In genomic region chr5:139561655-139562451, GRCh38 we compare ENCODE assay signal across 8 cellular contexts. TPM values are rescaled to one million over a fixed set of nuclear protein-coding genes. Genes with fewer than 3 reads are reported as not detected.
A peak's percentile ranks its signal among the peaks of the same experiment; 100 is the strongest.
DNase-seq lines count a peak whose midpoint lies in the region; ATAC-seq and TF ChIP-seq lines count a peak whose summit lies in the region.

No MANE protein-coding gene starts in this region.

- peak overlapping the region; percentile 81 for H3K27ac Mint-ChIP-seq in GM23338
- H3K27ac Mint-ChIP-seq in activated CD4-positive, alpha-beta T cell treated with anti-CD3 and anti-CD28 coated beads, Interleukin-2, amount 10 ng/mL, durations not matched to agents 7 days and 5 days, result peak overlapping the region; percentile 96
- H3K27ac Mint-ChIP-seq in endodermal cell, result peak overlapping the region; percentile 76

- H3K79me2 ChIP-seq in GM23338 (replicated peaks; ENCODE audit: insufficient read depth), result peaks cover 53% of the 10 kb centered on the region

- peak overlapping the region; percentile 86 for H3K4me2 ChIP-seq in GM23338

- H3K27ac ChIP-seq in GM23338 (ENCODE audit: low read depth) (peak overlapping the region; percentile 96), endodermal cell (ENCODE audit: low read depth, low read length) (peak overlapping the region; percentile 97), mesodermal cell (ENCODE audit: low read depth, low read length, severe bottlenecking) (peak overlapping the region; percentile 94)

- peak overlapping the region; percentile 97 for H3K4me3 ChIP-seq in GM23338
- peak overlapping the region; percentile 98 for H3K4me3 ChIP-seq in endodermal cell (ENCODE audit: low read length)
- H3K4me3 ChIP-seq in mesodermal cell (ENCODE audit: extremely low read depth, insufficient read depth, low read length, poor library complexity, severe bottlenecking), result peak overlapping the region; percentile 93

- peaks cover 27% of the 10 kb centered on the region for H3K4me1 ChIP-seq in GM23338 (ENCODE audit: insufficient read depth)
- H3K4me1 ChIP-seq in endodermal cell (ENCODE audit: control insufficient read depth, insufficient read depth, low read length), result peaks cover 4% of the 10 kb centered on the region
- H3K4me1 ChIP-seq in mesodermal cell (ENCODE audit: control insufficient read depth, insufficient read depth, low read length, poor library complexity, severe bottlenecking), result peaks cover 17% of the 10 kb centered on the region

- H3K27me3 Mint-ChIP-seq in GM23338 (ENCODE audit: insufficient read depth, low read depth, poor library complexity) (peaks cover 10% of the 10 kb centered on the region), endodermal cell (ENCODE audit: insufficient read depth) (no peaks in the 10 kb centered on the region)
- no peaks in the 10 kb centered on the region for H3K27me3 Mint-ChIP-seq in activated CD4-positive, alpha-beta T cell treated with anti-CD3 and anti-CD28 coated beads, Interleukin-2, amount 10 ng/mL, durations not matched to agents 7 days and 5 days

- H3K36me3 ChIP-seq in GM23338 (ENCODE audit: insufficient read depth) (no peaks in the 10 kb centered on the region; the same call in 1 of the 2 replicates), endodermal cell (ENCODE audit: control insufficient read depth, insufficient read depth, low read length) (peaks cover 26% of the 10 kb centered on the region), mesodermal cell (ENCODE audit: control insufficient read depth, insufficient read depth, low read length) (peaks cover 34% of the 10 kb centered on the region)

- H4K20me1 ChIP-seq in GM23338 (replicated peaks; ENCODE audit: insufficient read depth), result peaks cover 42% of the 10 kb centered on the region

- no peaks in the 10 kb centered on the region for H3K27me3 ChIP-seq in GM23338 (ENCODE audit: insufficient read depth)
- no peaks in the 10 kb centered on the region for H3K27me3 ChIP-seq in endodermal cell (ENCODE audit: control insufficient read depth, insufficient read depth, low read length, poor library complexity, severe bottlenecking)

- TF ChIP-seq CTCF in GM23338 (conservative IDR thresholded peaks at IDR 0.05; ENCODE audit: low read depth in 2 of 2) (no peak), endodermal cell (conservative IDR thresholded peaks at IDR 0.05) (no peak)

- H3K9me3 Mint-ChIP-seq in GM23338 (0 out of 3 replicates have a peak, but pooled peaks cover 3% of the 10 kb centered on the region), endodermal cell (no peaks in the 10 kb centered on the region)
- H3K9me3 Mint-ChIP-seq in activated CD4-positive, alpha-beta T cell treated with anti-CD3 and anti-CD28 coated beads, Interleukin-2, amount 10 ng/mL, durations not matched to agents 7 days and 5 days, result no peaks in the 10 kb centered on the region

- peak; percentile 34 for DNase-seq in GDM1 (lab: John Stamatoyannopoulos, UW)
- DNase-seq in GM23338 (ENCODE audit: low spot score), result peak; percentile 45
- DNase-seq in LHCN-M2 (ENCODE audit: low read depth), result peak; percentile 31
- DNase-seq in activated CD4-positive, alpha-beta T cell treated with anti-CD3 and anti-CD28 coated beads, Interleukin-2, amount 10 ng/mL, durations not matched to agents 7 days and 5 days, result peak; percentile 48
- peak; percentile 77 for DNase-seq in endodermal cell
- DNase-seq in stimulated activated CD8-positive, alpha-beta memory T cell treated with anti-CD3 and anti-CD28 coated beads, Interleukin-7, amount 100 ng/mL, for 48 hours (ENCODE audit: extremely low read depth in 1 of 2, low read depth in 1 of 2), result peak; percentile 29 to 34
- DNase-seq in central memory CD4-positive, alpha-beta T cell, result no peak

- H3K9me3 ChIP-seq in endodermal cell (ENCODE audit: control insufficient read depth, low read length), result no peaks in the 10 kb centered on the region
- H3K9me3 ChIP-seq in mesodermal cell (ENCODE audit: control insufficient read depth, low read length), result no peaks in the 10 kb centered on the region

- peak; percentile 37 for ATAC-seq in GM23338

- H3K36me3 Mint-ChIP-seq in GM23338 (ENCODE audit: low read depth) (peaks cover 43% of the 10 kb centered on the region), endodermal cell (ENCODE audit: low read depth) (peaks cover 29% of the 10 kb centered on the region)
- H3K36me3 Mint-ChIP-seq in activated CD4-positive, alpha-beta T cell treated with anti-CD3 and anti-CD28 coated beads, Interleukin-2, amount 10 ng/mL, durations not matched to agents 7 days and 5 days (ENCODE audit: low read depth), result peaks cover 38% of the 10 kb centered on the region

- H3K4me3 Mint-ChIP-seq in GM23338 (peak overlapping the region; percentile 91), endodermal cell (peak overlapping the region; percentile 86)
- H3K4me3 Mint-ChIP-seq in activated CD4-positive, alpha-beta T cell treated with anti-CD3 and anti-CD28 coated beads, Interleukin-2, amount 10 ng/mL, durations not matched to agents 7 days and 5 days, result peak overlapping the region; percentile 89

- H3K9ac ChIP-seq in endodermal cell (ENCODE audit: extremely low read depth, low read length, poor library complexity, severe bottlenecking), result peak overlapping the region; percentile 90

- H3F3A ChIP-seq in GM23338 (replicated peaks; ENCODE audit: low read depth), result peaks cover 19% of the 10 kb centered on the region

- POLR2A ChIA-PET in activated CD4-positive, alpha-beta T cell treated with anti-CD3 and anti-CD28 coated beads, Interleukin-2, amount 10 ng/mL, durations not matched to agents 7 days and 5 days (lab: Charles Lee), result interaction anchor here (0.6 to 1.3 kb wide), 3 partner anchors 10 to 47 kb away, joined by 3 to 7 read pairs (median 6); no protein-coding TSS in a partner anchor

- H2AFZ ChIP-seq in GM23338, result peak overlapping the region; percentile 2; the same call in 1 of the 2 replicates

- peaks cover 22% of the 10 kb centered on the region; the same call in 2 of the 3 replicates for H3K4me1 Mint-ChIP-seq in GM23338
- H3K4me1 Mint-ChIP-seq in activated CD4-positive, alpha-beta T cell treated with anti-CD3 and anti-CD28 coated beads, Interleukin-2, amount 10 ng/mL, durations not matched to agents 7 days and 5 days, result peaks cover 45% of the 10 kb centered on the region
- H3K4me1 Mint-ChIP-seq in endodermal cell, result peaks cover 15% of the 10 kb centered on the region

- H3K9me2 ChIP-seq in GM23338 (ENCODE audit: insufficient read depth), result no peaks in the 10 kb centered on the region

- CTCF ChIA-PET in activated CD4-positive, alpha-beta T cell treated with anti-CD3 and anti-CD28 coated beads, Interleukin-2, amount 10 ng/mL, durations not matched to agents 7 days and 5 days (lab: Charles Lee), result interaction anchor here (0.6 to 3.0 kb wide), 14 partner anchors 11 to 142 kb away, joined by 3 to 21 read pairs (median 4); partner anchors contain the start of gene SMIM33

- WGBS in endodermal cell (ENCODE audit: insufficient coverage in 1 of 2, insufficient read length in 1 of 2), 2 experiments, result 0 to 1% methylated on average over 21 to 57 of the region's 57 CpGs
- 0% methylated on average over 43 to 44 of the region's 57 CpGs for WGBS in mesodermal cell (ENCODE audit: insufficient coverage in 2 of 2), 2 experiments

TF ChIP-seq in GM23338, 12 proteins besides CTCF, POLR2A, EP300 and RAD21:
- TF ChIP-seq REST (IDR thresholded peaks at IDR 0.05; ENCODE audit: unreplicated experiment), result no peak
- no peak for TF ChIP-seq NANOG (IDR thresholded peaks at IDR 0.05; ENCODE audit: borderline replicate concordance)
- TF ChIP-seq JUNB (IDR thresholded peaks at IDR 0.05; ENCODE audit: unreplicated experiment), result no peak
- TF ChIP-seq EZH2phosphoT487 (IDR thresholded peaks at IDR 0.05; ENCODE audit: unreplicated experiment), result no peak
- no peak for TF ChIP-seq ZNF114 (CRISPR knock-in tag; IDR thresholded peaks at IDR 0.05)

RNA-seq across cellular contexts. Expression of gene UBE2D2, which starts 0.7 kb away (rescaled TPM):
- 101 and 120 TPM in 2 replicates for total RNA-seq in GM23338 (2014; rRNA removed; shearing (Covaris generic))
- 166 and 172 TPM in 2 replicates for polyA plus RNA-seq in GM23338 (2016; fragmentation: Nextera tagmentation; extraction: Ambion mirVana)
- total RNA-seq in LHCN-M2 (2014; rRNA removed), result 80.0 and 88.2 TPM in 2 replicates
- polyA plus RNA-seq in LHCN-M2 (2012), result 148 TPM
- total RNA-seq in activated CD4-positive, alpha-beta T cell treated with anti-CD3 and anti-CD28 coated beads, Interleukin-2, amount 10 ng/mL, durations not matched to agents 7 days and 5 days, result 100 to 1,000 TPM; 231 to 265 TPM
- total RNA-seq in endodermal cell, result 100 to 1,000 TPM; 172 to 202 TPM
- 211 TPM for polyA plus RNA-seq in endodermal cell (2013, experiment 1 of 2)
- 191 TPM for polyA plus RNA-seq in endodermal cell (2013, experiment 2 of 2)
- polyA plus RNA-seq in mesodermal cell (2013, experiment 1 of 2), result 166 TPM
- 179 TPM for polyA plus RNA-seq in mesodermal cell (2013, experiment 2 of 2)
